ENCODE assay signal across 39 cellular contexts in the genomic region with DNA sequence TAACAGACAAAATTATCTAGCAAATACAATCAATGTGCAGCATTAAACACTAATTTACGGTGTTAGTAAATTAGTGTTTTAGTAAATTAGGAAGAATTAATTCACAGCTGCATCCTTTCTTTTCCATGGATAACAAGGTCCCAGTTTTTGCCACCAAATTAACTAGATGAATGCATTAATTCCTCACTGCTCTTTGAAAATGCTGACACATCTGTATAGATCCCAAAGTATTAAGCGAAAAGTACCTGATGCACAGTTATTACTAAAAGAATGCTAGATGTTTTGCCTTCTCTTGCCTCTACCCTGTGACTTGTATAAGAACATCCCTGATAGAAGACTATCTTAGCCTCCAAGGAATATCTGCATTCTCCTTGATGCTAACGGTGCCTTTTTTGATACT.
"Had no signal": no experiment of that assay in that cellular context is flagged by ENCODE, and none has a peak within 500 bp of the region (broad histone marks: within the 10 kb centered on the region; RNA-seq: fewer than 3 reads in every experiment).

No MANE protein-coding gene starts in this region.

- H3K4me1 Mint-ChIP-seq: central memory CD8-positive, alpha-beta T cell had no signal

- H3K36me3 Mint-ChIP-seq: activated naive CD4-positive, alpha-beta T cell treated with anti-CD3 and anti-CD28 coated beads, Interleukin-2, amount 10 ng/mL, durations not matched to agents 7 days and 5 days; activated naive CD4-positive, alpha-beta T cell treated with anti-CD3 and anti-CD28 coated beads, Interleukin-2, amount 50 U/mL, for 24 hours; activated naive CD4-positive, alpha-beta T cell treated with anti-CD3 and anti-CD28 coated beads, Interleukin-2, amount 50 U/mL, for 72 hours; activated naive CD8-positive, alpha-beta T cell; activated naive CD8-positive, alpha-beta T cell treated with anti-CD3 and anti-CD28 coated beads for 36 hours; activated naive CD8-positive, alpha-beta T cell treated with anti-CD3 and anti-CD28 coated beads, Interleukin-2, amount 10 ng/mL, durations not matched to agents 7 days and 5 days had no signal

- H3K4me3 ChIP-seq: adrenal gland, ascending aorta, body of pancreas, breast epithelium, cardiac muscle cell had no signal

- H3K27ac Mint-ChIP-seq: activated naive CD4-positive, alpha-beta T cell treated with anti-CD3 and anti-CD28 coated beads for 36 hours; activated naive CD4-positive, alpha-beta T cell treated with anti-CD3 and anti-CD28 coated beads, Interleukin-2, amount 10 ng/mL, durations not matched to agents 7 days and 5 days; activated naive CD4-positive, alpha-beta T cell treated with anti-CD3 and anti-CD28 coated beads, Interleukin-2, amount 50 U/mL, for 24 hours; activated naive CD4-positive, alpha-beta T cell treated with anti-CD3 and anti-CD28 coated beads, Interleukin-2, amount 50 U/mL, for 72 hours; activated naive CD8-positive, alpha-beta T cell; activated naive CD8-positive, alpha-beta T cell treated with anti-CD3 and anti-CD28 coated beads for 36 hours; activated naive CD8-positive, alpha-beta T cell treated with anti-CD3 and anti-CD28 coated beads, Interleukin-2, amount 10 ng/mL, durations not matched to agents 7 days and 5 days; activated naive CD8-positive, alpha-beta T cell treated with anti-CD3 and anti-CD28 coated beads, Interleukin-2, amount 50 U/mL, for 24 hours; activated T-cell treated with anti-CD3 and anti-CD28 coated beads, Interleukin-2, amount 50 U/mL, for 24 hours; activated T-cell treated with anti-CD3 and anti-CD28 coated beads, Interleukin-2, amount 50 U/mL, for 72 hours; activated T-helper 1 cell treated with anti-CD3 and anti-CD28 coated beads, Interleukin-12 subunit alpha, Interleukin-12 subunit beta, Interleukin-2, Interleukin-4 antibody, amounts not matched to agents 30 ng/mL and 10 ng/mL and 1 ng/mL, durations not matched to agents 14 hours and 24 hours and 36 hours; activated T-helper 17 cell treated with anti-CD3 and anti-CD28 coated beads, Interleukin-2, amount 50 U/mL, for 72 hours; activated T-helper 2 cell treated with anti-CD3 and anti-CD28 coated beads, Interferon-gamma antibody, Interleukin-2, Interleukin-4, amounts not matched to agents 10 μg/mL and 5 μg/mL and 100 μg/mL, durations not matched to agents 14 hours and 24 hours and 36 hours; brain had no signal

- DNase-seq: activated effector memory CD4-positive, alpha-beta T cell treated with anti-CD3 and anti-CD28 coated beads, Interleukin-2, amount 50 U/mL, for 16 hours; activated effector memory CD4-positive, alpha-beta T cell treated with Interleukin-2 at 50 U/mL for 16 hours; activated gamma-delta T cell; activated gamma-delta T cell treated with Interleukin-2 at 50 U/mL for 16 hours; activated naive CD4-positive, alpha-beta T cell; activated naive CD4-positive, alpha-beta T cell treated with anti-CD3 and anti-CD28 coated beads for 36 hours; activated naive CD4-positive, alpha-beta T cell treated with anti-CD3 and anti-CD28 coated beads, Interleukin-2, amount 10 ng/mL, durations not matched to agents 7 days and 5 days; activated naive CD4-positive, alpha-beta T cell treated with anti-CD3 and anti-CD28 coated beads, Interleukin-2, amount 50 U/mL, for 16 hours; activated naive CD4-positive, alpha-beta T cell treated with Interleukin-2 at 50 U/mL for 16 hours; activated naive CD8-positive, alpha-beta T cell treated with anti-CD3 and anti-CD28 coated beads for 36 hours; activated naive CD8-positive, alpha-beta T cell treated with anti-CD3 and anti-CD28 coated beads, Interleukin-2, amount 10 ng/mL, durations not matched to agents 7 days and 5 days; activated naive CD8-positive, alpha-beta T cell treated with anti-CD3 and anti-CD28 coated beads, Interleukin-2, amount 50 U/mL, for 24 hours; activated T-cell treated with anti-CD3 and anti-CD28 coated beads, Interleukin-2, amount 50 U/mL, for 24 hours; activated T-cell treated with anti-CD3 and anti-CD28 coated beads, Interleukin-2, amount 50 U/mL, for 4 hours; activated T-cell treated with anti-CD3 and anti-CD28 coated beads, Interleukin-2, amount 50 U/mL, for 48 hours; activated T-cell treated with anti-CD3 and anti-CD28 coated beads, Interleukin-2, amount 50 U/mL, for 72 hours; adrenal gland; amniotic stem cell; amygdala; anterior cingulate cortex; aorta; body of pancreas; brain microvascular endothelial cell; caudate nucleus; central memory CD4-positive, alpha-beta T cell; cerebellar nuclear complex had no signal

- ATAC-seq: activated naive CD4-positive, alpha-beta T cell treated with anti-CD3 and anti-CD28 coated beads, Interleukin-2, amount 50 U/mL, for 72 hours; activated naive CD8-positive, alpha-beta T cell treated with anti-CD3 and anti-CD28 coated beads, Interleukin-2, amount 50 U/mL, for 24 hours; activated T-cell treated with anti-CD3 and anti-CD28 coated beads, Interleukin-2, amount 50 U/mL, for 4 hours; activated T-cell treated with anti-CD3 and anti-CD28 coated beads, Interleukin-2, amount 50 U/mL, for 72 hours; activated T-helper 17 cell treated with anti-CD3 and anti-CD28 coated beads, Interleukin-2, amount 50 U/mL, for 72 hours; body of pancreas had no signal

- H3K4me3 Mint-ChIP-seq: activated naive CD4-positive, alpha-beta T cell treated with anti-CD3 and anti-CD28 coated beads for 36 hours; activated naive CD4-positive, alpha-beta T cell treated with anti-CD3 and anti-CD28 coated beads, Interleukin-2, amount 10 ng/mL, durations not matched to agents 7 days and 5 days; activated naive CD4-positive, alpha-beta T cell treated with anti-CD3 and anti-CD28 coated beads, Interleukin-2, amount 50 U/mL, for 24 hours; activated naive CD8-positive, alpha-beta T cell; activated naive CD8-positive, alpha-beta T cell treated with anti-CD3 and anti-CD28 coated beads for 36 hours; activated naive CD8-positive, alpha-beta T cell treated with anti-CD3 and anti-CD28 coated beads, Interleukin-2, amount 10 ng/mL, durations not matched to agents 7 days and 5 days; activated naive CD8-positive, alpha-beta T cell treated with anti-CD3 and anti-CD28 coated beads, Interleukin-2, amount 50 U/mL, for 24 hours; activated T-cell treated with anti-CD3 and anti-CD28 coated beads, Interleukin-2, amount 50 U/mL, for 24 hours; activated T-cell treated with anti-CD3 and anti-CD28 coated beads, Interleukin-2, amount 50 U/mL, for 4 hours; activated T-cell treated with anti-CD3 and anti-CD28 coated beads, Interleukin-2, amount 50 U/mL, for 72 hours; activated T-helper 1 cell treated with anti-CD3 and anti-CD28 coated beads, Interleukin-12 subunit alpha, Interleukin-12 subunit beta, Interleukin-2, Interleukin-4 antibody, amounts not matched to agents 30 ng/mL and 10 ng/mL and 1 ng/mL, durations not matched to agents 14 hours and 24 hours and 36 hours; activated T-helper 17 cell treated with anti-CD3 and anti-CD28 coated beads, Interleukin-2, amount 50 U/mL, for 72 hours; brain; central memory CD8-positive, alpha-beta T cell had no signal

- H3K36me3 ChIP-seq: adrenal gland, ascending aorta, brain microvascular endothelial cell, breast epithelium had no signal

- H3K9me3 Mint-ChIP-seq: activated naive CD4-positive, alpha-beta T cell treated with anti-CD3 and anti-CD28 coated beads for 36 hours; activated naive CD4-positive, alpha-beta T cell treated with anti-CD3 and anti-CD28 coated beads, Interleukin-2, amount 10 ng/mL, durations not matched to agents 7 days and 5 days; activated naive CD4-positive, alpha-beta T cell treated with anti-CD3 and anti-CD28 coated beads, Interleukin-2, amount 50 U/mL, for 24 hours; activated naive CD4-positive, alpha-beta T cell treated with anti-CD3 and anti-CD28 coated beads, Interleukin-2, amount 50 U/mL, for 72 hours; activated naive CD8-positive, alpha-beta T cell treated with anti-CD3 and anti-CD28 coated beads for 36 hours; activated naive CD8-positive, alpha-beta T cell treated with anti-CD3 and anti-CD28 coated beads, Interleukin-2, amount 10 ng/mL, durations not matched to agents 7 days and 5 days; activated naive CD8-positive, alpha-beta T cell treated with anti-CD3 and anti-CD28 coated beads, Interleukin-2, amount 50 U/mL, for 24 hours; activated T-cell treated with anti-CD3 and anti-CD28 coated beads, Interleukin-2, amount 50 U/mL, for 24 hours; activated T-cell treated with anti-CD3 and anti-CD28 coated beads, Interleukin-2, amount 50 U/mL, for 4 hours; activated T-cell treated with anti-CD3 and anti-CD28 coated beads, Interleukin-2, amount 50 U/mL, for 72 hours; activated T-helper 1 cell treated with anti-CD3 and anti-CD28 coated beads, Interleukin-12 subunit alpha, Interleukin-12 subunit beta, Interleukin-2, Interleukin-4 antibody, amounts not matched to agents 30 ng/mL and 10 ng/mL and 1 ng/mL, durations not matched to agents 14 hours and 24 hours and 36 hours; activated T-helper 17 cell treated with anti-CD3 and anti-CD28 coated beads, Interleukin-2, amount 50 U/mL, for 72 hours; activated T-helper 2 cell treated with anti-CD3 and anti-CD28 coated beads, Interferon-gamma antibody, Interleukin-2, Interleukin-4, amounts not matched to agents 10 μg/mL and 5 μg/mL and 100 μg/mL, durations not matched to agents 14 hours and 24 hours and 36 hours; brain; central memory CD8-positive, alpha-beta T cell had no signal

- H3K27me3 Mint-ChIP-seq: activated naive CD4-positive, alpha-beta T cell treated with anti-CD3 and anti-CD28 coated beads, Interleukin-2, amount 10 ng/mL, durations not matched to agents 7 days and 5 days; activated naive CD8-positive, alpha-beta T cell treated with anti-CD3 and anti-CD28 coated beads for 36 hours; brain had no signal

- FAIRE-seq: astrocyte, bronchial epithelial cell had no signal

- H3K27ac ChIP-seq: adrenal gland, ascending aorta, body of pancreas, brain microvascular endothelial cell, breast epithelium, cardiac muscle cell had no signal

- H3K4me1 ChIP-seq: adrenal gland, ascending aorta, body of pancreas, breast epithelium had no signal

- H3K9me3 ChIP-seq: adrenal gland, ascending aorta, body of pancreas, breast epithelium had no signal

- H3K27me3 ChIP-seq: adrenal gland, ascending aorta, body of pancreas, brain microvascular endothelial cell, breast epithelium, cardiac muscle cell had no signal
